In genomic region chr4:39362827-39363226, GRCh38 we compare ENCODE assay signal across 20 cellular contexts. TPM values are rescaled to one million over a fixed set of nuclear protein-coding genes. Genes with fewer than 3 reads are reported as not detected.
DNase-seq lines count a peak whose midpoint lies in the region; ATAC-seq and TF ChIP-seq lines count a peak whose summit lies in the region.
"Had no signal": no experiment of that assay in that cellular context is flagged by ENCODE, and none has a peak within 500 bp of the region (broad histone marks: within the 10 kb centered on the region; RNA-seq: fewer than 3 reads in every experiment).

No MANE protein-coding gene starts in this region.

- H3K79me1 ChIP-seq in IMR-90 (ENCODE audit: low read depth in 1 of 2, low read length in 2 of 2): peaks cover 24 to 54% of the 10 kb centered on the region in 2 experiments

- no peak for DNase-seq in activated CD4-positive, alpha-beta T cell treated with anti-CD3 and anti-CD28 coated beads, Interleukin-2, amount 10 ng/mL, durations not matched to agents 24 days and 14 days
- DNase-seq in activated CD4-positive, alpha-beta T cell treated with anti-CD3 and anti-CD28 coated beads, Interleukin-2, amount 50 U/mL, for 1 hour: no peak
- DNase-seq in IMR-90: peak; percentile 88
- DNase-seq in activated naive CD8-positive, alpha-beta T cell treated with anti-CD3 and anti-CD28 coated beads, Interleukin-2, amount 10 ng/mL, durations not matched to agents 7 days and 5 days: no peak
- DNase-seq in natural killer cell: no peak
- no peak for DNase-seq in SKM-1 (lab: John Stamatoyannopoulos, UW; ENCODE audit: unreplicated experiment)
- DNase-seq in NCI-H2107 (lab: John Stamatoyannopoulos, UW): no peak
- no peak for DNase-seq in posterior cingulate gyrus
- DNase-seq: activated effector memory CD4-positive, alpha-beta T cell treated with anti-CD3 and anti-CD28 coated beads, Interleukin-2, amount 50 U/mL, for 16 hours; Caco-2; dermis blood vessel endothelial cell; heart right ventricle; NCI-H1092 treated with DMSO at 0.1 percent for 48 hours; NCI-H82; occipital lobe; stimulated activated CD4-positive, alpha-beta T cell treated with anti-CD3 and anti-CD28 coated beads, Interleukin-4, amount 100 ng/mL, for 1 hour; stimulated activated CD8-positive, alpha-beta memory T cell treated with anti-CD3 and anti-CD28 coated beads, Interleukin-4, amount 100 ng/mL, for 48 hours had no signal

- no peak overlapping the region for H3K4ac ChIP-seq in IMR-90 (ENCODE audit: low read depth, low read length)

- CTCF ChIA-PET in IMR-90 (lab: Yijun Ruan, JAX): no interaction called here

- H3K4me1 ChIP-seq in IMR-90 (ENCODE audit: control insufficient read depth, insufficient read depth, low read length): peaks cover 3% of the 10 kb centered on the region

- no peak overlapping the region for H3K9ac ChIP-seq in IMR-90 (ENCODE audit: low read depth, low read length)

- intact Hi-C loops in activated CD4-positive, alpha-beta T cell treated with anti-CD3 and anti-CD28 coated beads, Interleukin-2, amount 10 ng/mL, durations not matched to agents 24 days and 14 days (cut with micrococcal nuclease): loop anchor here (10.0 kb wide), 1 partner anchor 58 kb away; no protein-coding TSS in a partner anchor
- intact Hi-C loops in IMR-90 (cut with micrococcal nuclease): no loop called here
- intact Hi-C loops in natural killer cell (cut with micrococcal nuclease): no loop called here
- intact Hi-C loops in posterior cingulate gyrus (cut with DNase I): no loop called here

- no peak overlapping the region for H2BK15ac ChIP-seq in IMR-90 (ENCODE audit: low read depth, low read length)

- peak overlapping the region; percentile 75; the same call in 1 of the 2 replicates for H3K4me2 ChIP-seq in IMR-90 (ENCODE audit: low read depth, low read length)

- H4K8ac ChIP-seq in IMR-90 (ENCODE audit: low read depth in 2 of 2, low read length in 2 of 2): no peak overlapping the region

- no peaks in the 10 kb centered on the region for H3K9me3 ChIP-seq in IMR-90 (ENCODE audit: control insufficient read depth, insufficient read depth, low read length)
- H3K9me3 ChIP-seq: Caco-2, heart right ventricle had no signal

- H3K23ac ChIP-seq in IMR-90 (ENCODE audit: low read depth, low read length): no peak overlapping the region

- no TSS peak for BruUV-seq in IMR-90 (replicated peaks; lab: Mats Ljungman, UMichigan)

- no peaks in the 10 kb centered on the region for H3K27me3 ChIP-seq in IMR-90 (ENCODE audit: control insufficient read depth, insufficient read depth, low read length)
- H3K27me3 ChIP-seq: heart right ventricle had no signal

- H2AFZ ChIP-seq in IMR-90 (replicated peaks; ENCODE audit: low read length, poor library complexity): no peak overlapping the region

- in situ Hi-C loops in IMR-90 (cut with MboI; ENCODE audit: low sequenced_read_pairs): no loop called here

- no CpG with 5 or more reads among the region's 3 CpGs for WGBS in IMR-90 (ENCODE audit: extremely low coverage in 2 of 2, insufficient read length in 1 of 2), 2 experiments

- TF ChIP-seq POLR2A in IMR-90 (IDR thresholded peaks at IDR 0.05; ENCODE audit: low read depth, low read length): no peak

- H3K27me3 Mint-ChIP-seq in activated CD4-positive, alpha-beta T cell treated with anti-CD3 and anti-CD28 coated beads, Interleukin-2, amount 10 ng/mL, durations not matched to agents 24 days and 14 days: no peaks in the 10 kb centered on the region
- H3K27me3 Mint-ChIP-seq in activated naive CD8-positive, alpha-beta T cell treated with anti-CD3 and anti-CD28 coated beads, Interleukin-2, amount 10 ng/mL, durations not matched to agents 7 days and 5 days: no peaks in the 10 kb centered on the region
- no peaks in the 10 kb centered on the region for H3K27me3 Mint-ChIP-seq in natural killer cell (ENCODE audit: low read depth in 2 of 2)

- no peak overlapping the region for H3K18ac ChIP-seq in IMR-90 (ENCODE audit: low read depth, low read length)

- H2BK5ac ChIP-seq in IMR-90 (ENCODE audit: low read depth, low read length, poor library complexity, severe bottlenecking): no peak overlapping the region

- TF ChIP-seq CTCF in IMR-90 (conservative IDR thresholded peaks at IDR 0.05; ENCODE audit: low read depth, low read length): no peak
- TF ChIP-seq CTCF in natural killer cell (IDR thresholded peaks at IDR 0.05): no peak

- no peak overlapping the region for H4K5ac ChIP-seq in IMR-90 (ENCODE audit: low read depth, low read length)

- H3K9me1 ChIP-seq in IMR-90 (ENCODE audit: insufficient read depth, low read length): peaks cover 9% of the 10 kb centered on the region; the same call in 1 of the 2 replicates

- H2AK9ac ChIP-seq in IMR-90 (replicated peaks; ENCODE audit: low read depth, low read length, poor library complexity): no peak overlapping the region

- no peak overlapping the region for H4K91ac ChIP-seq in IMR-90 (ENCODE audit: insufficient read depth, low read depth, low read length)

- no peak overlapping the region for H2AK5ac ChIP-seq in IMR-90 (ENCODE audit: low read depth, low read length)

- ATAC-seq in IMR-90 (ENCODE audit: low read depth) (peak; percentile 90), natural killer cell (no peak)
- no peak for ATAC-seq in activated naive CD8-positive, alpha-beta T cell treated with anti-CD3 and anti-CD28 coated beads, Interleukin-2, amount 10 ng/mL, durations not matched to agents 7 days and 5 days (ENCODE audit: low read depth)
- ATAC-seq: esophagus mucosa, heart right ventricle had no signal

- peaks cover 33% of the 10 kb centered on the region for H3K36me3 Mint-ChIP-seq in activated CD4-positive, alpha-beta T cell treated with anti-CD3 and anti-CD28 coated beads, Interleukin-2, amount 10 ng/mL, durations not matched to agents 24 days and 14 days (ENCODE audit: low read depth)
- H3K36me3 Mint-ChIP-seq in activated naive CD8-positive, alpha-beta T cell treated with anti-CD3 and anti-CD28 coated beads, Interleukin-2, amount 10 ng/mL, durations not matched to agents 7 days and 5 days: peaks cover 23% of the 10 kb centered on the region
- no peaks in the 10 kb centered on the region for H3K36me3 Mint-ChIP-seq in natural killer cell

- no peak overlapping the region for H2BK20ac ChIP-seq in IMR-90 (ENCODE audit: low read depth, low read length)

- H3K4me1 Mint-ChIP-seq in activated CD4-positive, alpha-beta T cell treated with anti-CD3 and anti-CD28 coated beads, Interleukin-2, amount 10 ng/mL, durations not matched to agents 24 days and 14 days: peaks cover 33% of the 10 kb centered on the region
- peaks cover 44% of the 10 kb centered on the region for H3K4me1 Mint-ChIP-seq in activated naive CD8-positive, alpha-beta T cell treated with anti-CD3 and anti-CD28 coated beads, Interleukin-2, amount 10 ng/mL, durations not matched to agents 7 days and 5 days
- peaks cover 35 to 45% of the 10 kb centered on the region in 2 donors for H3K4me1 Mint-ChIP-seq in natural killer cell

- peaks cover 4% of the 10 kb centered on the region for H3K9me3 Mint-ChIP-seq in activated CD4-positive, alpha-beta T cell treated with anti-CD3 and anti-CD28 coated beads, Interleukin-2, amount 10 ng/mL, durations not matched to agents 24 days and 14 days
- H3K9me3 Mint-ChIP-seq in activated naive CD8-positive, alpha-beta T cell treated with anti-CD3 and anti-CD28 coated beads, Interleukin-2, amount 10 ng/mL, durations not matched to agents 7 days and 5 days: peaks cover 5% of the 10 kb centered on the region
- H3K9me3 Mint-ChIP-seq in natural killer cell: no peaks in the 10 kb centered on the region
- H3K9me3 Mint-ChIP-seq: brain had no signal

- H2BK120ac ChIP-seq in IMR-90 (ENCODE audit: low read depth, low read length): no peak overlapping the region

- H3K36me3 ChIP-seq in IMR-90 (ENCODE audit: control insufficient read depth, insufficient read depth, low read length): no peaks in the 10 kb centered on the region

- H3K4me3 Mint-ChIP-seq in activated CD4-positive, alpha-beta T cell treated with anti-CD3 and anti-CD28 coated beads, Interleukin-2, amount 10 ng/mL, durations not matched to agents 24 days and 14 days: peak overlapping the region; percentile 54
- H3K4me3 Mint-ChIP-seq in activated naive CD8-positive, alpha-beta T cell treated with anti-CD3 and anti-CD28 coated beads, Interleukin-2, amount 10 ng/mL, durations not matched to agents 7 days and 5 days: peak overlapping the region; percentile 44
- H3K4me3 Mint-ChIP-seq in natural killer cell: no peak overlapping the region

- peaks cover 41% of the 10 kb centered on the region for H4K20me1 ChIP-seq in IMR-90 (ENCODE audit: insufficient read depth, low read length)

- POLR2A ChIA-PET in IMR-90 (lab: Charles Lee; ENCODE audit: unreplicated experiment): no interaction called here
- POLR2A ChIA-PET in activated naive CD8-positive, alpha-beta T cell treated with anti-CD3 and anti-CD28 coated beads, Interleukin-2, amount 10 ng/mL, durations not matched to agents 7 days and 5 days (lab: Charles Lee): no interaction called here

- H3K4me3 ChIP-seq in IMR-90 (ENCODE audit: insufficient read depth, low read depth, low read length): no peak overlapping the region
- H3K4me3 ChIP-seq: heart right ventricle had no signal

- H3K14ac ChIP-seq in IMR-90 (replicated peaks; ENCODE audit: low read depth, low read length): no peak overlapping the region

- no peak overlapping the region for H3K27ac ChIP-seq in IMR-90 (ENCODE audit: insufficient read depth, low read length)
- H3K27ac ChIP-seq: heart right ventricle had no signal

- TF ChIP-seq RAD21 in IMR-90 (IDR thresholded peaks at IDR 0.05; ENCODE audit: low read length): no peak

- H3K56ac ChIP-seq in IMR-90 (ENCODE audit: extremely low read depth, insufficient read depth, low read length): no peak overlapping the region

- dilution Hi-C loops in IMR-90 (cut with HindIII; ENCODE audit: low sequenced_read_pairs, unreplicated experiment): no loop called here

- peak overlapping the region; percentile 55 for H3K27ac Mint-ChIP-seq in activated CD4-positive, alpha-beta T cell treated with anti-CD3 and anti-CD28 coated beads, Interleukin-2, amount 10 ng/mL, durations not matched to agents 24 days and 14 days
- peak overlapping the region; percentile 28 for H3K27ac Mint-ChIP-seq in activated naive CD8-positive, alpha-beta T cell treated with anti-CD3 and anti-CD28 coated beads, Interleukin-2, amount 10 ng/mL, durations not matched to agents 7 days and 5 days
- peak overlapping the region; percentile 13 to 41 for H3K27ac Mint-ChIP-seq in natural killer cell

RNA-seq across cellular contexts. Expression of gene RFC1, which starts 3.3 kb away (rescaled TPM):
- 81.6 and 83.0 TPM in 2 replicates for total RNA-seq in activated CD4-positive, alpha-beta T cell treated with anti-CD3 and anti-CD28 coated beads, Interleukin-2, amount 10 ng/mL, durations not matched to agents 24 days and 14 days
- total RNA-seq in IMR-90 (2012; rRNA removed): 49.3 and 57.8 TPM in 2 replicates
- 15.9 and 18.4 TPM in 2 replicates for polyA plus RNA-seq in IMR-90 (2012; rRNA removed)
- polyA plus RNA-seq in IMR-90 (2012; cell fraction: cytosol; rRNA removed): 3.0 and 3.7 TPM in 2 replicates
- 1.6 and 18.5 TPM in 2 replicates for polyA plus RNA-seq in IMR-90 (2012; cell fraction: nucleus; rRNA removed; ENCODE audit: low replicate concordance)
- total RNA-seq in activated naive CD8-positive, alpha-beta T cell treated with anti-CD3 and anti-CD28 coated beads, Interleukin-2, amount 10 ng/mL, durations not matched to agents 7 days and 5 days: 10 to 100 TPM; 74.6 to 84.5 TPM
- total RNA-seq in natural killer cell: 100 to 1,000 TPM in 1 of 3 donors, 10 to 100 TPM in 2; 74.6 to 103 (median 84.7) TPM

RNA-seq across cellular contexts. Expression of gene KLB, which starts 43.9 kb away (rescaled TPM):
- total RNA-seq in activated CD4-positive, alpha-beta T cell treated with anti-CD3 and anti-CD28 coated beads, Interleukin-2, amount 10 ng/mL, durations not matched to agents 24 days and 14 days: not detected in 2 replicates
- total RNA-seq in IMR-90 (2012; rRNA removed) (not detected in 2 replicates), natural killer cell (under 1 TPM; 0.07 to 0.16 (median 0.10) TPM)
- not detected in 2 replicates for polyA plus RNA-seq in IMR-90 (2012; rRNA removed)
- polyA plus RNA-seq in IMR-90 (2012; cell fraction: cytosol; rRNA removed): not detected in 2 replicates
- polyA plus RNA-seq in IMR-90 (2012; cell fraction: nucleus; rRNA removed; ENCODE audit: low replicate concordance): not detected in 2 replicates
- total RNA-seq in activated naive CD8-positive, alpha-beta T cell treated with anti-CD3 and anti-CD28 coated beads, Interleukin-2, amount 10 ng/mL, durations not matched to agents 7 days and 5 days: not detected
- total RNA-seq: A673, dermis blood vessel endothelial cell, occipital lobe had no signal
